27 cellular contexts compared by ENCODE assay signal in the genomic region with DNA sequence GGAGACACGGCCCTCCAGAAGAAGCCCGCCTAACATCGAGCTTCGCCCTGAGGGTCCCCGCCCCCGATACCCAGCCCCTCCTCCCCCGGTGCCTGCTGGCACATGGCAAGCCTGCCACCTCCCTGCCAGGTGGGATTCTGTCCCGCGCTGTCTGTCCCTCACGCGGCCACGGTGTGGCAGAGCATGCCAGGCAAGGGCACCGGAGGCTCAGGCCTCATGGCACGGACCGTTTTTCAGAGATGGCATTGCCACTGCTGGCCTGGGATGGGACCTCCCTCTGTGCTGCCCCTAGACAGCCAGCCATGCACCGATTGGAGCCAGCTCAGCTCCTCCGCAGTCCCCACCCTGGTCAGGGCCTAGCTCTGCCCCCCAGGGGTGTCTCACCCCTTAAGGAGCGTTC. TPM values are rescaled to one million over a fixed set of nuclear protein-coding genes. Genes with fewer than 3 reads are reported as not detected.
"Had no signal": no experiment of that assay in that cellular context is flagged by ENCODE, and none has a peak within 500 bp of the region (broad histone marks: within the 10 kb centered on the region; RNA-seq: fewer than 3 reads in every experiment).

No MANE protein-coding gene starts in this region.

- DNase-seq: activated B cell treated with CpG ODN at 0.5 μM for 24 hours; activated CD4-positive, alpha-beta T cell treated with anti-CD3 and anti-CD28 coated beads for 4 hours; activated CD4-positive, alpha-beta T cell treated with anti-CD3 and anti-CD28 coated beads, Interleukin-2, amount 50 U/mL, for 4 hours; activated CD8-positive, alpha-beta memory T cell treated with anti-CD3 and anti-CD28 coated beads, Interleukin-2, amount 50 U/mL, for 4 hours; activated T-cell treated with anti-CD3 and anti-CD28 coated beads, Interleukin-2, amount 50 U/mL, for 1 hour; cerebellar nuclear complex; cortex of kidney; effector memory CD8-positive, alpha-beta T cell; erythroblast; hippocampal formation; stimulated activated CD4-positive, alpha-beta T cell treated with anti-CD3 and anti-CD28 coated beads, Interleukin-12 subunit alpha, Interleukin-12 subunit beta, amount 100 ng/mL, for 4 hours; stimulated activated CD4-positive, alpha-beta T cell treated with anti-CD3 and anti-CD28 coated beads, Interleukin-4, amount 100 ng/mL, for 1 hour; stimulated activated naive CD8-positive, alpha-beta T cell treated with anti-CD3 and anti-CD28 coated beads, Interleukin-15, Interleukin-2, amounts not matched to agents 100 U/mL and 50 U/mL, for 24 hours; T-helper 1 cell; testis; transverse colon had no signal

- H3K27ac ChIP-seq: adrenal gland, body of pancreas, gastroesophageal sphincter, pancreas, prostate gland, testis, transverse colon had no signal

- H3K36me3 Mint-ChIP-seq: activated naive CD4-positive, alpha-beta T cell treated with anti-CD3 and anti-CD28 coated beads, Interleukin-2, amount 50 U/mL, for 72 hours had no signal

- H3K27me3 ChIP-seq: adrenal gland, body of pancreas, gastroesophageal sphincter, pancreas, testis, transverse colon had no signal

- H3K27me3 Mint-ChIP-seq: activated B cell treated with CpG ODN at 0.5 μM for 24 hours; effector memory CD8-positive, alpha-beta T cell had no signal

- H3K4me3 ChIP-seq: adrenal gland, body of pancreas, gastroesophageal sphincter, pancreas, prostate gland, testis, transverse colon had no signal

- H3K4me1 ChIP-seq: adrenal gland, body of pancreas, gastroesophageal sphincter, pancreas, prostate gland, testis, transverse colon had no signal

- H3K9me3 Mint-ChIP-seq: activated B cell treated with CpG ODN at 0.5 μM for 24 hours; activated naive CD4-positive, alpha-beta T cell treated with anti-CD3 and anti-CD28 coated beads, Interleukin-2, amount 50 U/mL, for 72 hours; activated T-helper 1 cell treated with anti-CD3 and anti-CD28 coated beads, Interleukin-12 subunit alpha, Interleukin-12 subunit beta, Interleukin-2, Interleukin-4 antibody, amounts not matched to agents 30 ng/mL and 10 ng/mL and 1 ng/mL, durations not matched to agents 14 hours and 24 hours and 36 hours; effector memory CD8-positive, alpha-beta T cell; nephron; T-helper 2 cell treated with Interferon-gamma antibody and Interleukin-4, amounts not matched to agents 5 μg/mL and 100 μg/mL, for 36 hours had no signal

- H3K4me3 Mint-ChIP-seq: activated B cell treated with CpG ODN at 0.5 μM for 24 hours; activated T-helper 1 cell treated with anti-CD3 and anti-CD28 coated beads, Interleukin-12 subunit alpha, Interleukin-12 subunit beta, Interleukin-2, Interleukin-4 antibody, amounts not matched to agents 30 ng/mL and 10 ng/mL and 1 ng/mL, durations not matched to agents 14 hours and 24 hours and 36 hours; effector memory CD8-positive, alpha-beta T cell; nephron; T-helper 2 cell treated with Interferon-gamma antibody and Interleukin-4, amounts not matched to agents 5 μg/mL and 100 μg/mL, for 36 hours had no signal

- H3K27ac Mint-ChIP-seq: activated B cell treated with CpG ODN at 0.5 μM for 24 hours; activated naive CD4-positive, alpha-beta T cell treated with anti-CD3 and anti-CD28 coated beads, Interleukin-2, amount 50 U/mL, for 72 hours; activated T-helper 1 cell treated with anti-CD3 and anti-CD28 coated beads, Interleukin-12 subunit alpha, Interleukin-12 subunit beta, Interleukin-2, Interleukin-4 antibody, amounts not matched to agents 30 ng/mL and 10 ng/mL and 1 ng/mL, durations not matched to agents 14 hours and 24 hours and 36 hours; effector memory CD8-positive, alpha-beta T cell; nephron; T-helper 2 cell treated with Interferon-gamma antibody and Interleukin-4, amounts not matched to agents 5 μg/mL and 100 μg/mL, for 36 hours had no signal

- H3K36me3 ChIP-seq: adrenal gland, gastroesophageal sphincter, pancreas, prostate gland, transverse colon had no signal

- H3K9me3 ChIP-seq: adrenal gland, body of pancreas, gastroesophageal sphincter, pancreas, prostate gland, testis, transverse colon had no signal

- H3K4me1 Mint-ChIP-seq: activated B cell treated with CpG ODN at 0.5 μM for 24 hours, nephron had no signal

- ATAC-seq: activated naive CD4-positive, alpha-beta T cell treated with anti-CD3 and anti-CD28 coated beads, Interleukin-2, amount 50 U/mL, for 72 hours; body of pancreas; effector memory CD8-positive, alpha-beta T cell; gastroesophageal sphincter; stimulated activated naive CD8-positive, alpha-beta T cell treated with anti-CD3 and anti-CD28 coated beads, Interleukin-15, Interleukin-2, amounts not matched to agents 100 U/mL and 50 U/mL, for 24 hours had no signal

RNA-seq across cellular contexts. Expression of gene H19, which starts 31.1 kb away (rescaled TPM):
- total RNA-seq: activated B cell treated with CpG ODN at 0.5 μM for 24 hours; activated CD8-positive, alpha-beta memory T cell treated with anti-CD3 and anti-CD28 coated beads for 36 hours; activated T-helper 1 cell treated with anti-CD3 and anti-CD28 coated beads, Interleukin-12 subunit alpha, Interleukin-12 subunit beta, Interleukin-2, Interleukin-4 antibody, amounts not matched to agents 30 ng/mL and 10 ng/mL and 1 ng/mL, durations not matched to agents 14 hours and 24 hours and 36 hours had no signal

RNA-seq across cellular contexts. Expression of gene TNNT3, which starts 47.0 kb away (rescaled TPM):
- total RNA-seq: lung microvascular endothelial cell had no signal
